1 cellular context compared by ENCODE assay signal in the genomic region with DNA sequence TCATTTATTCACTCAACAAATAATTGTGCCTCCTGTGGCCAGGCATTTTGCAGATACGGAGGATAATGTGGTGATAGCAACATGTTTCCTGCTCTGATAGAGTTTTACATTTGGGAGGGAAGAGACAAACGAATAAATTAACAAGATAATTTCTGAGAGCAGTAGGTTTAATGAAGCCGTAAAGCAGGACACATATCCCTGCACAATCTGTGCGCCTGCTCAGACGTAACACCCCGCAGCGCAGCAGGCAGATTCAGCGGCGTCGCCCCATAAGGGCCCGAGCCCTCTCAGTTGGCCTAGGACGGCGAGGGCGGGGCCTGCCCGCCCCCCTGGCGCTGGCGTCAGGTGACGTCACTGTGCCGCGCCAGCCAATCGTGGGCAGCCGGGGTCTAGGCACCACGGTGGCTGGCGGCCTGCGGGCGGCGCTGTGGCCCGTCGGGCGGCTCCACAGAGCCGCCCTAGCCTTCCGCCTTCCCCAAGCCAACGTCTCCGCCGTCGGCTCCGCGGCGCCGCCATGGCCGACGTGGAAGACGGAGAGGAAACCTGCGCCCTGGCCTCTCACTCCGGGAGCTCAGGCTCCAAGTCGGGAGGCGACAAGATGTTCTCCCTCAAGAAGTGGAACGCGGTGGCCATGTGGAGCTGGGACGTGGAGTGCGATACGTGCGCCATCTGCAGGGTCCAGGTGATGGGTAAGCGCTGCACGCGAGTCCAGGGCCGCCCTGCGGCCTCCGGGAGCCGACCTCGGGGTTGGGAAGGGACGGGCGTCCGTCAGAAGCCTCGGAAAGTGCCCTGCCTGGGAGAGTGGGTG.
TF ChIP-seq lines count a peak whose summit lies in the region.

A gene (plus strand): TSS at position 471 of the 808 bp plus-strand sequence. CDS start 44 bp downstream, at position 515.

TF ChIP-seq in HepG2, 621 proteins besides CTCF, POLR2A, EP300 and RAD21 (continued from another document):
- no peak for TF ChIP-seq SIX1 (CRISPR knock-in tag; IDR thresholded peaks at IDR 0.05; ENCODE audit: borderline replicate concordance)
- TF ChIP-seq ZNF33B (CRISPR knock-in tag; IDR thresholded peaks at IDR 0.05), result 0 out of 2 replicates have a peak, but pooled peaks have one; percentile 34
- 0 out of 2 replicates have a peak, but pooled peaks have one; percentile 38 for TF ChIP-seq DNMT1 (CRISPR knock-in tag; IDR thresholded peaks at IDR 0.05)
- no peak for TF ChIP-seq RFX3 (CRISPR knock-in tag; IDR thresholded peaks at IDR 0.05)
- TF ChIP-seq ZNF773 (CRISPR knock-in tag; IDR thresholded peaks at IDR 0.05; ENCODE audit: borderline replicate concordance), result peak; percentile 40; the same call in 1 of the 2 replicates
- TF ChIP-seq, protein P1, sequence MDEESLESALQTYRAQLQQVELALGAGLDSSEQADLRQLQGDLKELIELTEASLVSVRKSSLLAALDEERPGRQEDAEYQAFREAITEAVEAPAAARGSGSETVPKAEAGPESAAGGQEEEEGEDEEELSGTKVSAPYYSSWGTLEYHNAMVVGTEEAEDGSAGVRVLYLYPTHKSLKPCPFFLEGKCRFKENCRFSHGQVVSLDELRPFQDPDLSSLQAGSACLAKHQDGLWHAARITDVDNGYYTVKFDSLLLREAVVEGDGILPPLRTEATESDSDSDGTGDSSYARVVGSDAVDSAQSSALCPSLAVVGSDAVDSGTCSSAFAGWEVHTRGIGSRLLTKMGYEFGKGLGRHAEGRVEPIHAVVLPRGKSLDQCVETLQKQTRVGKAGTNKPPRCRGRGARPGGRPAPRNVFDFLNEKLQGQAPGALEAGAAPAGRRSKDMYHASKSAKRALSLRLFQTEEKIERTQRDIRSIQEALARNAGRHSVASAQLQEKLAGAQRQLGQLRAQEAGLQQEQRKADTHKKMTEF (CRISPR knock-in tag; IDR thresholded peaks at IDR 0.05), result peak; percentile 95
- no peak for TF ChIP-seq ZFP62 (CRISPR knock-in tag; IDR thresholded peaks at IDR 0.05)
- TF ChIP-seq, protein P2, sequence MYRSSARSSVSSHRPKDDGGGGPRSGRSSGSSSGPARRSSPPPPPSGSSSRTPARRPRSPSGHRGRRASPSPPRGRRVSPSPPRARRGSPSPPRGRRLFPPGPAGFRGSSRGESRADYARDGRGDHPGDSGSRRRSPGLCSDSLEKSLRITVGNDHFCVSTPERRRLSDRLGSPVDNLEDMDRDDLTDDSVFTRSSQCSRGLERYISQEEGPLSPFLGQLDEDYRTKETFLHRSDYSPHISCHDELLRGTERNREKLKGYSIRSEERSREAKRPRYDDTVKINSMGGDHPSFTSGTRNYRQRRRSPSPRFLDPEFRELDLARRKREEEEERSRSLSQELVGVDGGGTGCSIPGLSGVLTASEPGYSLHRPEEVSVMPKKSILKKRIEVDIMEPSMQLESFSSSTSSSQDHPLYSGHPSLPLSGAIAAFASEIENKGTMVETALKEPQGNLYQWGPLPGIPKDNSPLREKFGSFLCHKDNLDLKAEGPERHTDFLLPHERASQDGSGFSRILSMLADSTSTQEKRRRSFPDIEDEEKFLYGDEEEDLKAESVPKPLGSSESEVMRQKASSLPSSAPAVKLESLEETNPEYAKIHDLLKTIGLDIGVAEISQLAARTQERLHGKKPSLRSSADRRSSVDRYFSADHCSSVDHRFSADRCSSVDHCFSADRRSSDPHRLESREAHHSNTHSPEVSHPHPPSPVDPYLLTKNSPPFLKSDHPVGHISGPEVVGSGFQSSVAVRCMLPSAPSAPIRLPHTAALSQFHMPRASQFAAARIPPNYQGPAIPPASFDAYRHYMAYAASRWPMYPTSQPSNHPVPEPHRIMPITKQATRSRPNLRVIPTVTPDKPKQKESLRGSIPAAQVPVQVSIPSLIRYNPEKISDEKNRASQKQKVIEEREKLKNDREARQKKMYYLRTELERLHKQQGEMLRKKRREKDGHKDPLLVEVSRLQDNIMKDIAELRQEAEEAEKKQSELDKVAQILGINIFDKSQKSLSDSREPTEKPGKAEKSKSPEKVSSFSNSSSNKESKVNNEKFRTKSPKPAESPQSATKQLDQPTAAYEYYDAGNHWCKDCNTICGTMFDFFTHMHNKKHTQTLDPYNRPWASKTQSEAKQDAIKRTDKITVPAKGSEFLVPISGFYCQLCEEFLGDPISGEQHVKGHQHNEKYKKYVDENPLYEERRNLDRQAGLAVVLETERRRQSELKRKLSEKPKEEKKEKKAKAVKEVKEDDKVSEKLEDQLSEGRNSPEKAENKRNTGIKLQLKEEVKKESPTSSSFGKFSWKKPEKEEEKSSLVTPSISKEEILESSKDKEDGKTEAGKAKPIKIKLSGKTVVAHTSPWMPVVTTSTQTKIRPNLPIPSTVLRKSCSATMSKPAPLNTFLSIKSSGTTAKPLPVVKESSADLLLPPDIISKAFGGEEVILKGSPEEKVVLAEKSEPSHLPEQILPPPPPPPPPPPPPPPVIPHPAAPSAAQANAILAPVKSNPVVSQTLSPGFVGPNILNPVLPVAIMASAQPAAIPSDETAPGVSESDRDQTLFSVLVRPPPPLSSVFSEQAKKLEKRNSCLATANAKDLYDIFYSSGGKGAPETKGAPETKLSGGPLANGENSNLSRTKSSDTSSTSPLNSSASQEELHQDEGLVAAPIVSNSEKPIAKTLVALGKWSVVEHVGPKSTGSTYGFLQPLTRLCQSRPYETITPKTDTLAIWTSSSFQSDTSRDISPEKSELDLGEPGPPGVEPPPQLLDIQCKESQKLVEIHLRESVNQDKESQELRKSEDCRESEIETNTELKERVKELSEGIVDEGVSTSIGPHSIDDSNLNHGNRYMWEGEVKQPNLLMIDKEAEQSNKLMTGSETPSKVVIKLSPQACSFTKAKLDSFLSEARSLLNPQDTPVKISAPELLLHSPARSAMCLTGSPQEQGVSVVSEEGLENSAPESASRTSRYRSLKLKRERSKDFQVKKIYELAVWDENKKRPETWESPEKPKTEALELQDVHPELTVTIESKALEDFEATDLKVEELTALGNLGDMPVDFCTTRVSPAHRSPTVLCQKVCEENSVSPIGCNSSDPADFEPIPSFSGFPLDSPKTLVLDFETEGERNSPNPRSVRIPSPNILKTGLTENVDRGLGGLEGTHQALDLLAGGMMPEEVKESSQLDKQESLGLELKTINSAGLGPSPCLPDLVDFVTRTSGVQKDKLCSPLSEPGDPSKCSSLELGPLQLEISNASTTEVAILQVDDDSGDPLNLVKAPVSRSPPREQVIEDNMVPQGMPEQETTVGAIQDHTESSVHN (CRISPR knock-in tag; IDR thresholded peaks at IDR 0.05), result no peak
- peak; percentile 65; the same call in 1 of the 2 replicates for TF ChIP-seq KMT2B (CRISPR knock-in tag; IDR thresholded peaks at IDR 0.05)
- no peak for TF ChIP-seq RARG (CRISPR knock-in tag; IDR thresholded peaks at IDR 0.05; ENCODE audit: low read depth)
- TF ChIP-seq PCBP2 (optimal IDR thresholded peaks at IDR 0.05; ENCODE audit: low read depth, low read length, poor library complexity, severe bottlenecking), result no peak
- TF ChIP-seq ZNF678 (CRISPR knock-in tag; IDR thresholded peaks at IDR 0.05), result no peak
- TF ChIP-seq, protein P3, sequence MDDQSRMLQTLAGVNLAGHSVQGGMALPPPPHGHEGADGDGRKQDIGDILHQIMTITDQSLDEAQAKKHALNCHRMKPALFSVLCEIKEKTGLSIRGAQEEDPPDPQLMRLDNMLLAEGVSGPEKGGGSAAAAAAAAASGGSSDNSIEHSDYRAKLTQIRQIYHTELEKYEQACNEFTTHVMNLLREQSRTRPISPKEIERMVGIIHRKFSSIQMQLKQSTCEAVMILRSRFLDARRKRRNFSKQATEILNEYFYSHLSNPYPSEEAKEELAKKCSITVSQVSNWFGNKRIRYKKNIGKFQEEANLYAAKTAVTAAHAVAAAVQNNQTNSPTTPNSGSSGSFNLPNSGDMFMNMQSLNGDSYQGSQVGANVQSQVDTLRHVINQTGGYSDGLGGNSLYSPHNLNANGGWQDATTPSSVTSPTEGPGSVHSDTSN (CRISPR knock-in tag; IDR thresholded peaks at IDR 0.05; ENCODE audit: borderline replicate concordance), result no peak
- no peak for TF ChIP-seq ZFP41 (CRISPR knock-in tag; IDR thresholded peaks at IDR 0.05; ENCODE audit: borderline replicate concordance)
- peak; percentile 45; the same call in 1 of the 2 replicates for TF ChIP-seq KLF9 (CRISPR knock-in tag; IDR thresholded peaks at IDR 0.05; ENCODE audit: low read depth)
- no peak for TF ChIP-seq TMF1 (CRISPR knock-in tag; IDR thresholded peaks at IDR 0.05; ENCODE audit: low read depth)
- TF ChIP-seq, protein P4, sequence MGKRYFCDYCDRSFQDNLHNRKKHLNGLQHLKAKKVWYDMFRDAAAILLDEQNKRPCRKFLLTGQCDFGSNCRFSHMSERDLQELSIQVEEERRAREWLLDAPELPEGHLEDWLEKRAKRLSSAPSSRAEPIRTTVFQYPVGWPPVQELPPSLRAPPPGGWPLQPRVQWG (CRISPR knock-in tag; IDR thresholded peaks at IDR 0.05; ENCODE audit: borderline replicate concordance, low read depth), result no peak
- TF ChIP-seq ZNF547 (CRISPR knock-in tag; IDR thresholded peaks at IDR 0.05), result no peak; the same call in 1 of the 2 replicates
- TF ChIP-seq DPF2 (CRISPR knock-in tag; IDR thresholded peaks at IDR 0.05; ENCODE audit: borderline replicate concordance, low read depth), result no peak
- no peak for TF ChIP-seq CBX2 (IDR thresholded peaks at IDR 0.05; ENCODE audit: low read depth, low read length)
- TF ChIP-seq CBX2 (CRISPR knock-in tag; IDR thresholded peaks at IDR 0.05; ENCODE audit: low read depth), result no peak
- TF ChIP-seq JARID2 (CRISPR knock-in tag; IDR thresholded peaks at IDR 0.05; ENCODE audit: insufficient replicate concordance), result no peak
- TF ChIP-seq, protein P5, sequence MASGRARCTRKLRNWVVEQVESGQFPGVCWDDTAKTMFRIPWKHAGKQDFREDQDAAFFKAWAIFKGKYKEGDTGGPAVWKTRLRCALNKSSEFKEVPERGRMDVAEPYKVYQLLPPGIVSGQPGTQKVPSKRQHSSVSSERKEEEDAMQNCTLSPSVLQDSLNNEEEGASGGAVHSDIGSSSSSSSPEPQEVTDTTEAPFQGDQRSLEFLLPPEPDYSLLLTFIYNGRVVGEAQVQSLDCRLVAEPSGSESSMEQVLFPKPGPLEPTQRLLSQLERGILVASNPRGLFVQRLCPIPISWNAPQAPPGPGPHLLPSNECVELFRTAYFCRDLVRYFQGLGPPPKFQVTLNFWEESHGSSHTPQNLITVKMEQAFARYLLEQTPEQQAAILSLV (CRISPR knock-in tag; IDR thresholded peaks at IDR 0.05; ENCODE audit: borderline replicate concordance), result no peak
- TF ChIP-seq TEAD3 (CRISPR knock-in tag; optimal IDR thresholded peaks at IDR 0.05; ENCODE audit: borderline replicate concordance), result peak; percentile 72
